23 cellular contexts compared by ENCODE assay signal in genomic region chr3:97956051-97956450, GRCh38. TPM values are rescaled to one million over a fixed set of nuclear protein-coding genes. Genes with fewer than 3 reads are reported as not detected.
DNase-seq lines count a peak whose midpoint lies in the region; ATAC-seq, FAIRE-seq and TF ChIP-seq lines count a peak whose summit lies in the region.
"Had no signal": no experiment of that assay in that cellular context is flagged by ENCODE, and none has a peak within 500 bp of the region (broad histone marks: within the 10 kb centered on the region; RNA-seq: fewer than 3 reads in every experiment).

No MANE protein-coding gene starts in this region.

- H3K9me3 Mint-ChIP-seq in type B pancreatic cell: no peaks in the 10 kb centered on the region
- H3K9me3 Mint-ChIP-seq in activated T-helper 17 cell treated with anti-CD3 and anti-CD28 coated beads, Interleukin-2, amount 50 U/mL, for 72 hours: no peaks in the 10 kb centered on the region
- no peaks in the 10 kb centered on the region for H3K9me3 Mint-ChIP-seq in glutamatergic neuron (ENCODE audit: unreplicated experiment)

- no peak for DNase-seq in GM12892 (ENCODE audit: insufficient read length)
- DNase-seq in PC-9: peak in 1 of 2 experiments; percentile 68
- no peak for DNase-seq in left lung
- DNase-seq in type B pancreatic cell (ENCODE audit: extremely low spot score, unreplicated experiment): no peak
- no peak for DNase-seq in NCI-H1048 (lab: John Stamatoyannopoulos, UW)
- no peak for DNase-seq in glutamatergic neuron
- DNase-seq: ACHN; AML-193; Calu3; CD4-positive, alpha-beta memory T cell; DND-41; EL; GM23248; IMR-90 had no signal

- no peak overlapping the region for H2AFZ ChIP-seq in PC-9
- H2AFZ ChIP-seq: GM23248 had no signal

- intact Hi-C loops in PC-9 (cut with micrococcal nuclease; ENCODE audit: unreplicated experiment) (no loop called here), left lung (cut with DNase I) (no loop called here)

- H3K36me3 ChIP-seq in PC-9 (ENCODE audit: low read depth) (peaks cover 43% of the 10 kb centered on the region), left lung (peaks cover 4 to 45% of the 10 kb centered on the region in 2 donors)

- no peaks in the 10 kb centered on the region for H3K9me3 ChIP-seq in PC-9 (ENCODE audit: insufficient read depth, low read depth)
- H3K9me3 ChIP-seq in left lung: no peaks in the 10 kb centered on the region
- H3K9me3 ChIP-seq: HAP-1 had no signal

- CTCF ChIA-PET in PC-9 (lab: Charles Lee): no interaction called here

- H3K27me3 ChIP-seq in PC-9 (ENCODE audit: insufficient read depth, low read depth) (no peaks in the 10 kb centered on the region), left lung (no peaks in the 10 kb centered on the region)

- H3K4me3 Mint-ChIP-seq in type B pancreatic cell (peak overlapping the region; percentile 49), glutamatergic neuron (ENCODE audit: unreplicated experiment) (no peak overlapping the region)
- H3K4me3 Mint-ChIP-seq in activated T-helper 17 cell treated with anti-CD3 and anti-CD28 coated beads, Interleukin-2, amount 50 U/mL, for 72 hours: no peak overlapping the region
- H3K4me3 Mint-ChIP-seq: CD4-positive, alpha-beta memory T cell had no signal

- H4K20me1 ChIP-seq in PC-9 (ENCODE audit: insufficient read depth): 0 out of 2 replicates have a peak, but pooled peaks cover under 1% of the 10 kb centered on the region

- H3K4me3 ChIP-seq in PC-9 (no peak overlapping the region), left lung (no peak overlapping the region)
- H3K4me3 ChIP-seq: GM12878, GM23248, HAP-1, K562 had no signal

- no TSS peak for BruUV-seq in PC-9 (replicated peaks; lab: Mats Ljungman, UMichigan)

- H3K4me2 ChIP-seq in PC-9: peak overlapping the region; percentile 14; the same call in 1 of the 2 replicates

- POLR2A ChIA-PET in PC-9 (lab: Charles Lee; ENCODE audit: unreplicated experiment): no interaction called here

- peak; percentile 55 for ATAC-seq in left lung
- ATAC-seq in activated T-helper 17 cell treated with anti-CD3 and anti-CD28 coated beads, Interleukin-2, amount 50 U/mL, for 72 hours (replicated peaks): no peak
- ATAC-seq: GM12878, K562 had no signal

- no peak for TF ChIP-seq POLR2A in GM12892 (IDR thresholded peaks at IDR 0.05; ENCODE audit: low read depth, low read length)

- peak overlapping the region; percentile 79 for H3K27ac Mint-ChIP-seq in type B pancreatic cell
- no peak overlapping the region for H3K27ac Mint-ChIP-seq in activated T-helper 17 cell treated with anti-CD3 and anti-CD28 coated beads, Interleukin-2, amount 50 U/mL, for 72 hours
- no peak overlapping the region for H3K27ac Mint-ChIP-seq in glutamatergic neuron (ENCODE audit: unreplicated experiment)

- H3K4me1 Mint-ChIP-seq in type B pancreatic cell (ENCODE audit: unreplicated experiment): peaks cover 6% of the 10 kb centered on the region
- no peaks in the 10 kb centered on the region for H3K4me1 Mint-ChIP-seq in activated T-helper 17 cell treated with anti-CD3 and anti-CD28 coated beads, Interleukin-2, amount 50 U/mL, for 72 hours
- H3K4me1 Mint-ChIP-seq in glutamatergic neuron (ENCODE audit: low read depth, unreplicated experiment): no peaks in the 10 kb centered on the region

- H3K36me3 Mint-ChIP-seq in type B pancreatic cell: peaks cover 30% of the 10 kb centered on the region
- H3K36me3 Mint-ChIP-seq in activated T-helper 17 cell treated with anti-CD3 and anti-CD28 coated beads, Interleukin-2, amount 50 U/mL, for 72 hours (ENCODE audit: low read depth): peaks cover 92% of the 10 kb centered on the region
- no peaks in the 10 kb centered on the region for H3K36me3 Mint-ChIP-seq in glutamatergic neuron (ENCODE audit: unreplicated experiment)

- H3K27me3 Mint-ChIP-seq in type B pancreatic cell (no peaks in the 10 kb centered on the region), glutamatergic neuron (ENCODE audit: unreplicated experiment) (peaks cover 2% of the 10 kb centered on the region)
- H3K27me3 Mint-ChIP-seq in activated T-helper 17 cell treated with anti-CD3 and anti-CD28 coated beads, Interleukin-2, amount 50 U/mL, for 72 hours: no peaks in the 10 kb centered on the region
- H3K27me3 Mint-ChIP-seq: CD4-positive, alpha-beta memory T cell had no signal

- H3K4me1 ChIP-seq in PC-9 (replicated peaks; ENCODE audit: insufficient read depth) (peaks cover 48% of the 10 kb centered on the region), left lung (peaks cover 0 to 21% of the 10 kb centered on the region in 2 donors)
- H3K4me1 ChIP-seq: HAP-1 had no signal

- peaks cover 23% of the 10 kb centered on the region for H3F3A ChIP-seq in PC-9 (ENCODE audit: insufficient read depth, low read depth)

- no peak overlapping the region for H3K27ac ChIP-seq in PC-9
- no peak overlapping the region for H3K27ac ChIP-seq in left lung
- H3K27ac ChIP-seq: C4-2B, GM23248, HL-60 had no signal

- peaks cover 11% of the 10 kb centered on the region; the same call in 1 of the 2 replicates for H3K79me2 ChIP-seq in PC-9 (ENCODE audit: low read depth)

- peak; percentile 17 for FAIRE-seq in GM12892 (lab: Jason Lieb, UNC)
- FAIRE-seq: A204.1, GM12878, GM18507, HTR-8/SVneo, K562 had no signal

- TF ChIP-seq CTCF in PC-9 (conservative IDR thresholded peaks at IDR 0.05) (no peak), left lung (IDR thresholded peaks at IDR 0.05) (no peak), type B pancreatic cell (conservative IDR thresholded peaks at IDR 0.05) (no peak), glutamatergic neuron (IDR thresholded peaks at IDR 0.05; ENCODE audit: partially characterized antibody, unreplicated experiment) (no peak)

- H3K9me2 ChIP-seq in PC-9 (ENCODE audit: insufficient read depth): no peaks in the 10 kb centered on the region

RNA-seq across cellular contexts. Expression of gene RIOX2, which starts 16.2 kb away (rescaled TPM):
- polyA plus RNA-seq in GM12892 (2012; ENCODE audit: missing spikeins): 27.0 TPM
- total RNA-seq in PC-9 (2021): 28.3 and 33.1 TPM in 2 replicates
- total RNA-seq in left lung: 10 to 100 TPM; 16.6 to 29.3 TPM
- 22.3 and 27.9 TPM in 2 replicates for total RNA-seq in type B pancreatic cell (ENCODE audit: low replicate concordance)
- total RNA-seq in activated T-helper 17 cell treated with anti-CD3 and anti-CD28 coated beads, Interleukin-2, amount 50 U/mL, for 72 hours: 10 to 100 TPM; 28.0 to 61.5 TPM
- total RNA-seq in glutamatergic neuron (ENCODE audit: unreplicated experiment): 12.3 TPM
